13 cellular contexts compared by ENCODE assay signal in the genomic region with DNA sequence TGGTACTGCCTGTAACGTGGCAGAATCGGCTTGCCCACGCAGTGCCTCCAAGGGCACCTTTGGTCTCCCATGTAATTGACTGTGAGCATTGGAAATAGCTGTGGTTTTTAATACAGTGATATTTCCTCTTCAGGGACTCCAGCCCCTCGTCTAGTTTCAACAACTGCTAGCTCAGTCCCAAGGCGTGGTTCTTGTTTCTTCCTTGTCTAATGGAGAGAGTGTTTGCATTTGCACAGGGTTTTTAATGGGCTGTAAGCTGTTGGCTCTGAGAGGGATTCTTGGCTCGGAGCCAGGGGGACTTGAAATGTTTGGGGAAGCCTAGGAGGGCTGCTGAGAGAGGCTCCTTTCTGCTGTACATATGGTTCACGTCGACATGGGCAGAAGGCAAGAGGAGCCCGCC.
DNase-seq lines count a peak whose midpoint lies in the region; ATAC-seq and TF ChIP-seq lines count a peak whose summit lies in the region.
"Had no signal": no experiment of that assay in that cellular context is flagged by ENCODE, and none has a peak within 500 bp of the region (broad histone marks: within the 10 kb centered on the region; RNA-seq: fewer than 3 reads in every experiment).

No MANE protein-coding gene starts in this region.

- no TSS peak for BruUV-seq in Calu3 (replicated peaks; lab: Mats Ljungman, UMichigan)

- H3K4me1 Mint-ChIP-seq in Calu3 (ENCODE audit: low read depth, unreplicated experiment): peaks cover 24% of the 10 kb centered on the region
- H3K4me1 Mint-ChIP-seq in natural killer cell treated with Interleukin-12 subunit alpha and Interleukin-12 subunit beta and Interleukin-15 and Interleukin-18, amount 100 ng/mL, for 72 hours (ENCODE audit: low read depth in 2 of 2): no peaks in the 10 kb centered on the region
- H3K4me1 Mint-ChIP-seq: activated B cell treated with CpG ODN at 0.5 μM for 24 hours; stimulated activated effector memory CD8-positive, alpha-beta T cell treated with anti-CD3 and anti-CD28 coated beads, Interleukin-12 subunit alpha, Interleukin-12 subunit beta, amount 100 ng/mL, for 72 hours had no signal

- CTCF ChIA-PET in Calu3 (lab: Charles Lee): interaction anchor here (0.7 to 0.9 kb wide), 3 partner anchors 9 to 239 kb away, joined by 3 read pairs; no protein-coding TSS in a partner anchor

- no peak overlapping the region for H3K4me3 Mint-ChIP-seq in Calu3 (ENCODE audit: low read depth, unreplicated experiment)
- no peak overlapping the region for H3K4me3 Mint-ChIP-seq in natural killer cell treated with Interleukin-12 subunit alpha and Interleukin-12 subunit beta and Interleukin-15 and Interleukin-18, amount 100 ng/mL, for 72 hours
- H3K4me3 Mint-ChIP-seq: activated B cell treated with CpG ODN at 0.5 μM for 24 hours; stimulated activated effector memory CD8-positive, alpha-beta T cell treated with anti-CD3 and anti-CD28 coated beads, Interleukin-12 subunit alpha, Interleukin-12 subunit beta, amount 100 ng/mL, for 72 hours had no signal

- no peak for TF ChIP-seq CTCF in Calu3 (IDR thresholded peaks at IDR 0.05; ENCODE audit: unreplicated experiment)

- no peaks in the 10 kb centered on the region for H3K9me3 Mint-ChIP-seq in Calu3 (ENCODE audit: low read depth, unreplicated experiment)
- H3K9me3 Mint-ChIP-seq in natural killer cell treated with Interleukin-12 subunit alpha and Interleukin-12 subunit beta and Interleukin-15 and Interleukin-18, amount 100 ng/mL, for 72 hours: no peaks in the 10 kb centered on the region
- H3K9me3 Mint-ChIP-seq: activated B cell treated with CpG ODN at 0.5 μM for 24 hours had no signal

- intact Hi-C loops in Calu3 (cut with micrococcal nuclease; ENCODE audit: unreplicated experiment) (no loop called here), left colon (cut with DNase I, micrococcal nuclease) (no loop called here)

- DNase-seq in Calu3 (peak; percentile 41), NCI-H146 (lab: John Stamatoyannopoulos, UW) (peak; percentile 93), NCI-H69 (lab: John Stamatoyannopoulos, UW) (peak; percentile 97), left colon (peak in 1 of 2 donors; percentile 28), NK-92 (lab: John Stamatoyannopoulos, UW; ENCODE audit: unreplicated experiment) (no peak), Kasumi-1 (lab: John Stamatoyannopoulos, UW) (no peak)
- DNase-seq in natural killer cell treated with Interleukin-12 subunit alpha and Interleukin-12 subunit beta and Interleukin-15 and Interleukin-18, amount 100 ng/mL, for 72 hours (ENCODE audit: low spot score): no peak
- DNase-seq: activated B cell treated with CpG ODN at 0.5 μM for 24 hours; effector CD8-positive, alpha-beta T cell; pancreas; stimulated activated CD4-positive, alpha-beta T cell treated with anti-CD3 and anti-CD28 coated beads, Interleukin-1b, Interleukin-23, amount 100 ng/mL, for 48 hours had no signal

- ATAC-seq in left colon (peak; percentile 79), HG02763 (IDR thresholded peaks at IDR 0.05; ENCODE audit: unreplicated experiment) (no peak)
- ATAC-seq in natural killer cell treated with Interleukin-12 subunit alpha and Interleukin-12 subunit beta and Interleukin-15 and Interleukin-18, amount 100 ng/mL, for 72 hours: no peak
- ATAC-seq: stimulated activated effector memory CD8-positive, alpha-beta T cell treated with anti-CD3 and anti-CD28 coated beads, Interleukin-12 subunit alpha, Interleukin-12 subunit beta, amount 100 ng/mL, for 72 hours had no signal

- no peaks in the 10 kb centered on the region for H3K27me3 Mint-ChIP-seq in Calu3 (ENCODE audit: unreplicated experiment)
- H3K27me3 Mint-ChIP-seq in natural killer cell treated with Interleukin-12 subunit alpha and Interleukin-12 subunit beta and Interleukin-15 and Interleukin-18, amount 100 ng/mL, for 72 hours: peaks cover 5 to 7% of the 10 kb centered on the region in 2 donors
- H3K27me3 Mint-ChIP-seq: activated B cell treated with CpG ODN at 0.5 μM for 24 hours had no signal

- H3K27ac Mint-ChIP-seq in Calu3 (ENCODE audit: unreplicated experiment): no peak overlapping the region
- no peak overlapping the region for H3K27ac Mint-ChIP-seq in natural killer cell treated with Interleukin-12 subunit alpha and Interleukin-12 subunit beta and Interleukin-15 and Interleukin-18, amount 100 ng/mL, for 72 hours
- H3K27ac Mint-ChIP-seq: activated B cell treated with CpG ODN at 0.5 μM for 24 hours; stimulated activated effector memory CD8-positive, alpha-beta T cell treated with anti-CD3 and anti-CD28 coated beads, Interleukin-12 subunit alpha, Interleukin-12 subunit beta, amount 100 ng/mL, for 72 hours had no signal

- H3K36me3 Mint-ChIP-seq in Calu3 (ENCODE audit: insufficient read depth, unreplicated experiment): peaks cover 8% of the 10 kb centered on the region
- no peaks in the 10 kb centered on the region for H3K36me3 Mint-ChIP-seq in natural killer cell treated with Interleukin-12 subunit alpha and Interleukin-12 subunit beta and Interleukin-15 and Interleukin-18, amount 100 ng/mL, for 72 hours
- H3K36me3 Mint-ChIP-seq: stimulated activated effector memory CD8-positive, alpha-beta T cell treated with anti-CD3 and anti-CD28 coated beads, Interleukin-12 subunit alpha, Interleukin-12 subunit beta, amount 100 ng/mL, for 72 hours had no signal

Comparison
In these comparisons a context has a peak if more than half of its experiments do, and no peak if none do; other contexts are left out.
1. DNase-seq: peak in Calu3 (single experiment), NCI-H146 (single experiment) and NCI-H69 (single experiment); none in natural killer cell treated with Interleukin-12 subunit alpha and Interleukin-12 subunit beta and Interleukin-15 and Interleukin-18, amount 100 ng/mL, for 72 hours (single experiment), NK-92 (single experiment) and Kasumi-1 (0 of 2).